1 cellular context compared by ENCODE assay signal in genomic region chr9:116102596-116102995, GRCh38.
TF ChIP-seq lines count a peak whose summit lies in the region.

No MANE protein-coding gene starts in this region.

TF ChIP-seq in IMR-90, 13 proteins besides CTCF, POLR2A, EP300 and RAD21:
- TF ChIP-seq MAZ (IDR thresholded peaks at IDR 0.05; ENCODE audit: borderline replicate concordance, low read depth, low read length): no peak
- no peak for TF ChIP-seq BHLHE40 (IDR thresholded peaks at IDR 0.05; ENCODE audit: low read depth, low read length)
- no peak for TF ChIP-seq MAFK (IDR thresholded peaks at IDR 0.05; ENCODE audit: low read depth, low read length)
- TF ChIP-seq FOS (IDR thresholded peaks at IDR 0.05; ENCODE audit: low read depth, low read length): no peak
- no peak for TF ChIP-seq NFE2L2 (IDR thresholded peaks at IDR 0.05; ENCODE audit: low read depth, low read length)
- no peak for TF ChIP-seq RFX5 (IDR thresholded peaks at IDR 0.05; ENCODE audit: low read depth, low read length)
- no peak for TF ChIP-seq USF2 (IDR thresholded peaks at IDR 0.05; ENCODE audit: low read depth, low read length)
- TF ChIP-seq CEBPB (IDR thresholded peaks at IDR 0.05; ENCODE audit: low read depth, low read length): no peak
- TF ChIP-seq CHD1 (IDR thresholded peaks at IDR 0.05; ENCODE audit: low read depth, low read length): no peak
- TF ChIP-seq SMC3 (IDR thresholded peaks at IDR 0.05; ENCODE audit: low read depth, low read length): no peak
- no peak for TF ChIP-seq RCOR1 (IDR thresholded peaks at IDR 0.05; ENCODE audit: insufficient replicate concordance, low read length)
- no peak for TF ChIP-seq MXI1 (IDR thresholded peaks at IDR 0.05; ENCODE audit: borderline replicate concordance, low read depth, low read length)
- TF ChIP-seq, protein P1, sequence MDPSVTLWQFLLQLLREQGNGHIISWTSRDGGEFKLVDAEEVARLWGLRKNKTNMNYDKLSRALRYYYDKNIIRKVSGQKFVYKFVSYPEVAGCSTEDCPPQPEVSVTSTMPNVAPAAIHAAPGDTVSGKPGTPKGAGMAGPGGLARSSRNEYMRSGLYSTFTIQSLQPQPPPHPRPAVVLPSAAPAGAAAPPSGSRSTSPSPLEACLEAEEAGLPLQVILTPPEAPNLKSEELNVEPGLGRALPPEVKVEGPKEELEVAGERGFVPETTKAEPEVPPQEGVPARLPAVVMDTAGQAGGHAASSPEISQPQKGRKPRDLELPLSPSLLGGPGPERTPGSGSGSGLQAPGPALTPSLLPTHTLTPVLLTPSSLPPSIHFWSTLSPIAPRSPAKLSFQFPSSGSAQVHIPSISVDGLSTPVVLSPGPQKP (IDR thresholded peaks at IDR 0.05; ENCODE audit: borderline replicate concordance, low read depth, low read length): no peak
